14 cellular contexts compared by ENCODE assay signal in the genomic region with DNA sequence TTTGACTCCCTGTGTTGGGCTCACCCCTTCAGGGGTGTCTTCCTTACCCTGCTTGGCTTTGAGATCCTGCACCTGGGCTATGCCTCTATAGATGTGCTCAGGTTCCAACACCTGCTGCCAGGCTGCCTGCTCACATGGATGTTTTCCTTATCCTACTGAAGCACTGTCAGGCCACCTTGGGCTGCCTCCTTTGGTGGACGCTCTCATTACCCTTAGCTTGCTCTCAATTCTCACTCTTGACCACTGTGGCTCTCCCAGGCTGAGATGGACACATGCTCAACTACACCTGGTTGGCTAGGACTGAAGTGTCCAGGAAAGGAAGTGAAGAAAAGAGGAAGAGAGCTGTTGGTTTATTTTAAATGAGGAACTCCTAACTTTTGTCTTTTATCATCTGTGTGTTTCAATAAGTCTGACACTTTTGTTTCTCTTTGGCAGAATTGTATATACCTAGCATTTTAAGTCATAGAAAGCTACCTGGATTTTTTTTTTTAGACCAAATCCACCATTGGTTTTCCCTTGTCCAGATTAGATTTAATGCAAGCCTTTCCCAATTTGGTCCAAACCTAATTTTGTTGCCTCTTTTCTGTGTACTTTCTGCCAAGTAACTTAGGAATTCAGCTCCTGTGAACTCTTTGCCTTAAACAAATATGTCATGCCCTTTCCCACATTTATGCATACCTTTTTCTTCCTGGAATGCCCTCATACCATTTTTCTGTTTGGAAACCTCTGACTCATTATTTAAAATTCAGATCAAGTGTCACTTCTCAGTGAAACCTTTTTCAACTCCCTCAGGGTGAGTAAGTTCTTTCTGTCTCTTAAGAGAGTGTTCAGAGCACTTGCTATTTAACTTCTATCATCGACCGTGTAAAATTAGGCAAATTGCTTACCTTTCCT.
DNase-seq lines count a peak whose midpoint lies in the region; ATAC-seq, FAIRE-seq and TF ChIP-seq lines count a peak whose summit lies in the region.
"Had no signal": no experiment of that assay in that cellular context is flagged by ENCODE, and none has a peak within 500 bp of the region (broad histone marks: within the 10 kb centered on the region; RNA-seq: fewer than 3 reads in every experiment).

No MANE protein-coding gene starts in this region.

- H3K4me3 ChIP-seq in LNCaP clone FGC (ENCODE audit: low read depth, low read length) (no peak overlapping the region), bronchial epithelial cell (ENCODE audit: low read depth, low read length) (no peak overlapping the region)
- H3K4me3 ChIP-seq: ovary, Peyer's patch, transverse colon had no signal

- DNase-seq in Daoy (ENCODE audit: low read depth) (peak; percentile 15), LNCaP clone FGC (ENCODE audit: low read depth) (peak; percentile 14), bronchial epithelial cell (ENCODE audit: low read depth) (peak; percentile 97), non-pigmented ciliary epithelial cell (ENCODE audit: low read depth) (peak; percentile 53), GM10266 (ENCODE audit: extremely low spot score) (no peak), T-cell (no peak), cerebellar nuclear complex (lab: John Stamatoyannopoulos, UW) (no peak)
- no peak for DNase-seq in activated CD4-positive, alpha-beta memory T cell treated with anti-CD3 and anti-CD28 coated beads for 36 hours
- DNase-seq: activated CD4-positive, CD25-positive, alpha-beta regulatory T cell treated with anti-CD3 and anti-CD28 coated beads, Interleukin-2, amount 50 U/mL, for 72 hours; NCI-H1694; ovary; Peyer's patch; transverse colon had no signal

- POLR2A ChIA-PET in T-cell (lab: Charles Lee) = no interaction called here
- POLR2A ChIA-PET in activated CD4-positive, alpha-beta memory T cell treated with anti-CD3 and anti-CD28 coated beads for 36 hours (lab: Charles Lee) = no interaction called here

- peaks cover 0 to 11% (median 9%) of the 10 kb centered on the region in 3 donors for H3K9me3 Mint-ChIP-seq in T-cell
- peaks cover 4% of the 10 kb centered on the region for H3K9me3 Mint-ChIP-seq in activated CD4-positive, alpha-beta memory T cell treated with anti-CD3 and anti-CD28 coated beads for 36 hours

- no peaks in the 10 kb centered on the region for H3K36me3 Mint-ChIP-seq in T-cell
- H3K36me3 Mint-ChIP-seq in activated CD4-positive, alpha-beta memory T cell treated with anti-CD3 and anti-CD28 coated beads for 36 hours = no peaks in the 10 kb centered on the region
- H3K36me3 Mint-ChIP-seq: activated naive CD4-positive, alpha-beta T cell treated with anti-CD3 and anti-CD28 coated beads, Interleukin-2, amount 50 U/mL, for 24 hours had no signal

- H3K4me1 Mint-ChIP-seq in T-cell = no peaks in the 10 kb centered on the region
- no peaks in the 10 kb centered on the region for H3K4me1 Mint-ChIP-seq in activated CD4-positive, alpha-beta memory T cell treated with anti-CD3 and anti-CD28 coated beads for 36 hours (ENCODE audit: low read depth)
- H3K4me1 Mint-ChIP-seq: activated naive CD4-positive, alpha-beta T cell treated with anti-CD3 and anti-CD28 coated beads, Interleukin-2, amount 50 U/mL, for 24 hours had no signal

- no peaks in the 10 kb centered on the region for H3K27me3 ChIP-seq in bronchial epithelial cell (ENCODE audit: control insufficient read depth, insufficient read depth, low read length)
- H3K27me3 ChIP-seq: ovary, Peyer's patch, transverse colon had no signal

- H3K36me3 ChIP-seq in bronchial epithelial cell (ENCODE audit: control insufficient read depth, insufficient read depth, low read length) = no peaks in the 10 kb centered on the region
- H3K36me3 ChIP-seq: ovary, Peyer's patch, transverse colon had no signal

- H3K27ac Mint-ChIP-seq in T-cell = no peak overlapping the region
- H3K27ac Mint-ChIP-seq in activated CD4-positive, alpha-beta memory T cell treated with anti-CD3 and anti-CD28 coated beads for 36 hours = no peak overlapping the region
- H3K27ac Mint-ChIP-seq: activated naive CD4-positive, alpha-beta T cell treated with anti-CD3 and anti-CD28 coated beads, Interleukin-2, amount 50 U/mL, for 24 hours had no signal

- H3K4me3 Mint-ChIP-seq in T-cell = no peak overlapping the region
- no peak overlapping the region for H3K4me3 Mint-ChIP-seq in activated CD4-positive, alpha-beta memory T cell treated with anti-CD3 and anti-CD28 coated beads for 36 hours
- H3K4me3 Mint-ChIP-seq: activated naive CD4-positive, alpha-beta T cell treated with anti-CD3 and anti-CD28 coated beads, Interleukin-2, amount 50 U/mL, for 24 hours had no signal

- FAIRE-seq in bronchial epithelial cell (lab: Jason Lieb, UNC) = no peak

- CTCF ChIA-PET in T-cell (lab: Charles Lee) = no interaction called here
- CTCF ChIA-PET in activated CD4-positive, alpha-beta memory T cell treated with anti-CD3 and anti-CD28 coated beads for 36 hours (lab: Charles Lee) = no interaction called here

- H3K27me3 Mint-ChIP-seq in T-cell = peaks cover 7 to 21% of the 10 kb centered on the region in 2 donors
- peaks cover 6% of the 10 kb centered on the region for H3K27me3 Mint-ChIP-seq in activated CD4-positive, alpha-beta memory T cell treated with anti-CD3 and anti-CD28 coated beads for 36 hours
- H3K27me3 Mint-ChIP-seq: activated naive CD4-positive, alpha-beta T cell treated with anti-CD3 and anti-CD28 coated beads, Interleukin-2, amount 50 U/mL, for 24 hours had no signal

- intact Hi-C loops in activated CD4-positive, alpha-beta memory T cell treated with anti-CD3 and anti-CD28 coated beads for 36 hours (cut with micrococcal nuclease) = no loop called here

- TF ChIP-seq CTCF in LNCaP clone FGC (IDR thresholded peaks at IDR 0.05; ENCODE audit: control insufficient read depth, extremely low read depth, insufficient read depth) (no peak), bronchial epithelial cell (IDR thresholded peaks at IDR 0.05; ENCODE audit: insufficient read depth, low read length, severe bottlenecking) (no peak), GM10266 (IDR thresholded peaks at IDR 0.05; ENCODE audit: control insufficient read depth, insufficient read depth, low read depth, missing control alignments) (no peak)

- ATAC-seq in T-cell (replicated peaks in 1 of 4) = no peak

Comparison
In these comparisons a context has a peak if more than half of its experiments do, and no peak if none do; other contexts are left out.
1. DNase-seq: peak in Daoy (single experiment), LNCaP clone FGC (single experiment), bronchial epithelial cell (single experiment) and non-pigmented ciliary epithelial cell (single experiment); none in GM10266 (single experiment), T-cell (0 of 34), cerebellar nuclear complex (0 of 2) and activated CD4-positive, alpha-beta memory T cell treated with anti-CD3 and anti-CD28 coated beads for 36 hours (single experiment).